Comparison of ENCODE assay signal across 8 cellular contexts in the genomic region with DNA sequence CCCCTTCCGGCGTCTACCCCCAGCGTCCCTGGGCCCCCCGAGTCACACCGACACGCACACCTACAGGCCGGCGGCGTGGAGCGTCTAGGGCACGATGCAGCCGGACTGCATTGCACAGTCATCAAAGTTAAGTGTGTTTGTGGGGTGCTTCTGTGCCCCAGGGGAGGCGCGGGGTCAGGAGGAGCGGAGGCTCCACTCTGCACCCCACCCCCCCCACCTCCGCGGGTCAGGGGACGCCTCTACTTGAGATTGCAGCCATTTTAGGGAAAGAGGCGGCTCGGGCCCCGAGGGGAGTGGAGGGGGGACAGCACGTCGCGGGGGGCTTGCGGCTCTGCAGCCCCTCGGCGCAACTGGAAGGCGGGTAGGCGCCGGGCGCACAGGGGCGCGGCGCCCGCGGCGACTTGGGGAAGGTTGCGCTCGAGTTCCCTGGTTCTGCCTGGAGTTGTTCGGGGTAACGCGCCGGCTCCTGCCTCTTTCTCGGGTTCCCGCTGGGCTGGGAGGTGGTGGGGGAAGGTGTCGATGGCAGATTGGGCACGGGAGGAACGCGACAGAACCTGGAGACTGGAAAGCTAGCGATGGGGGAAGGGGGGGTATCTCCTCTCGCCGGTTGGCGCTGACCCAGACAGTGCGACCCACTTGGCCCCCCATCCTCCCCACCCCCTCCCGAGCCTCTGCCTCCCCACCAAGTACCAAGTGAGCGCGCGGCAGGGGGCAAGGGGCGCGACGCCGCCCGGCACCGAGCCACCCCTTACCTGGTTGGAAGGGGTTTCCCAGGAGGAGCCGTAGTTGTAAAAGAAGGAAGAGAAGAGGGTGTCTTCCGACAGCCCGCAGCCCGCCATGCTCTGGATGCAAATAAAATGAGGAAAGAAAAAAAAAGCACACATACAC.
DNase-seq lines count a peak whose midpoint lies in the region; ATAC-seq and TF ChIP-seq lines count a peak whose summit lies in the region.

No MANE protein-coding gene starts in this region.

- peaks cover 0 to 5% of the 10 kb centered on the region in 2 donors for H3K27me3 ChIP-seq in Peyer's patch
- H3K27me3 ChIP-seq in mesendoderm (ENCODE audit: insufficient read depth, low read length, poor library complexity) = no peaks in the 10 kb centered on the region
- H3K27me3 ChIP-seq in tibial artery = peaks cover 0 to 8% of the 10 kb centered on the region in 2 donors
- H3K27me3 ChIP-seq in foreskin keratinocyte = peaks cover 60% of the 10 kb centered on the region

- no peak overlapping the region for H3K18ac ChIP-seq in mesendoderm (ENCODE audit: low read length)

- H3K79me2 ChIP-seq in mesendoderm (ENCODE audit: control insufficient read depth, insufficient read depth, low read length) = no peaks in the 10 kb centered on the region

- H3K27ac ChIP-seq in Peyer's patch = peak overlapping the region in 2 of 4 donors; percentile 72 to 74
- peak overlapping the region in 1 of 2 donors; percentile 62 for H3K27ac ChIP-seq in coronary artery
- no peak overlapping the region for H3K27ac ChIP-seq in mesendoderm (ENCODE audit: low read depth, low read length)
- H3K27ac ChIP-seq in tibial artery = peak overlapping the region; percentile 41 to 46
- H3K27ac ChIP-seq in foreskin keratinocyte = no peak overlapping the region

- H3K4me2 ChIP-seq in mesendoderm (ENCODE audit: low read length) = peak overlapping the region; percentile 98

- H3K4me1 ChIP-seq in Peyer's patch (peaks cover 0 to 39% (median 24%) of the 10 kb centered on the region in 4 donors), mesendoderm (ENCODE audit: control insufficient read depth, low read depth, low read length) (no peaks in the 10 kb centered on the region), tibial artery (peaks cover 0 to 38% (median 30%) of the 10 kb centered on the region in 4 donors), foreskin keratinocyte (no peaks in the 10 kb centered on the region)

- H3K23ac ChIP-seq in mesendoderm (ENCODE audit: low read length) = no peak overlapping the region

- no peak overlapping the region for H2BK120ac ChIP-seq in mesendoderm (ENCODE audit: low read depth, low read length)

- H2BK5ac ChIP-seq in mesendoderm (ENCODE audit: low read length) = no peak overlapping the region

- DNase-seq in GM10266 (ENCODE audit: extremely low spot score) (peak; percentile 58), Peyer's patch (peak in 1 of 3 donors; percentile 52), coronary artery (ENCODE audit: low spot score) (no peak), mesendoderm (peak; percentile 59), tibial artery (no peak), NCI-H774 (lab: John Stamatoyannopoulos, UW) (no peak), foreskin keratinocyte (no peak)

- no peak for ATAC-seq in foreskin keratinocyte
- no peak for ATAC-seq in GM18909 (IDR thresholded peaks at IDR 0.05; ENCODE audit: poor library complexity, unreplicated experiment)

- TF ChIP-seq CTCF in GM10266 (IDR thresholded peaks at IDR 0.05; ENCODE audit: control insufficient read depth, insufficient read depth, low read depth, missing control alignments) (no peak), Peyer's patch (IDR thresholded peaks at IDR 0.05) (no peak), coronary artery (IDR thresholded peaks at IDR 0.05) (no peak), tibial artery (IDR thresholded peaks at IDR 0.05) (no peak), foreskin keratinocyte (conservative IDR thresholded peaks at IDR 0.05) (no peak)

- H3K4ac ChIP-seq in mesendoderm (ENCODE audit: low read depth, low read length) = no peak overlapping the region

- peak overlapping the region; percentile 47 for H3K9ac ChIP-seq in mesendoderm (ENCODE audit: low read length)

- no CpG with 5 or more reads among the region's 68 CpGs for WGBS in mesendoderm (ENCODE audit: extremely low coverage, insufficient coverage, low lambda C conversion rate)

- H3K4me3 ChIP-seq in Peyer's patch (peak overlapping the region; percentile 27 to 67 (median 58)), coronary artery (peak overlapping the region; percentile 86), mesendoderm (ENCODE audit: low read length) (peak overlapping the region; percentile 22), tibial artery (peak overlapping the region; percentile 54 to 66)

- H4K8ac ChIP-seq in mesendoderm (ENCODE audit: low read depth, low read length) = no peak overlapping the region

- H3K36me3 ChIP-seq in Peyer's patch = no peaks in the 10 kb centered on the region
- no peaks in the 10 kb centered on the region for H3K36me3 ChIP-seq in mesendoderm (ENCODE audit: control insufficient read depth, insufficient read depth, low read length)
- H3K36me3 ChIP-seq in tibial artery = no peaks in the 10 kb centered on the region

- intact Hi-C loops in tibial artery (cut with DNase I; ENCODE audit: low total_unique reads) = loop anchor here (5.0 kb wide), 1 partner anchor 390 kb away; no protein-coding TSS in a partner anchor

- H2BK15ac ChIP-seq in mesendoderm (replicated peaks; ENCODE audit: low read depth) = no peak overlapping the region

- TF ChIP-seq POLR2A in Peyer's patch (IDR thresholded peaks at IDR 0.05) = no peak

- peak overlapping the region; percentile 75 for H3K56ac ChIP-seq in mesendoderm (ENCODE audit: low read length)

- H3K79me1 ChIP-seq in mesendoderm (ENCODE audit: low read length) = no peaks in the 10 kb centered on the region

- no peak overlapping the region for H2AK5ac ChIP-seq in mesendoderm (ENCODE audit: low read length)

- H3K9me3 ChIP-seq in Peyer's patch = no peaks in the 10 kb centered on the region
- H3K9me3 ChIP-seq in tibial artery = no peaks in the 10 kb centered on the region

- no peak overlapping the region for H4K5ac ChIP-seq in mesendoderm (ENCODE audit: low read length)

Comparison
In these comparisons a context has a peak if more than half of its experiments do, and no peak if none do; other contexts are left out.
1. DNase-seq: peak in GM10266 (single experiment) and mesendoderm (single experiment); none in coronary artery (single experiment), tibial artery (0 of 2), NCI-H774 (single experiment) and foreskin keratinocyte (0 of 2).
2. H3K27ac ChIP-seq: peak in tibial artery (2 of 2); none in mesendoderm (single experiment) and foreskin keratinocyte (single experiment).
3. H3K4me3 ChIP-seq: peak in every context shown above with its lines; median percentile 86 in coronary artery; 60 in tibial artery; 58 in Peyer's patch; 22 in mesendoderm.